ENCODE assay signal across 18 cellular contexts in the genomic region with DNA sequence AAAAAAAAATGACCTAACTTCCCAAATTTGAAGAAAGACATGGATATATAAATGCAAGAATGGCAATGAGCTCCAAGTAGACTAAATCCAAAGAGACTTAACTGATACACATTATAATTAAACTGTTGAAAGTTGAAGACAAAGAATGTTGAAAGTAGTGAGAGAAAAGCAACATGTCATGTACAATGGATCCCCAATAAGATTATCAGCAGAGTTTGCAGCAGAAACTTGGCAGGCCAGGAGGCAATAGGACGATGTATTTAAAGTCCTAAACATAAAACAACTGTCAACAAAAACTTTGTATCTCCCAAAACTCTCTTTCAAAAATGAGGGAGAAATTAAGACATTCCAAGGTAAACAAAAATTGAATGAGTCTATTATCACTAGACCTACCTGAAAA.
"Had no signal": no experiment of that assay in that cellular context is flagged by ENCODE, and none has a peak within 500 bp of the region (broad histone marks: within the 10 kb centered on the region; RNA-seq: fewer than 3 reads in every experiment).

No MANE protein-coding gene starts in this region.

- H3K4me1 ChIP-seq: neural progenitor cell, pancreas, parathyroid adenoma, prostate gland, psoas muscle, right atrium auricular region, right lobe of liver, sigmoid colon, spleen had no signal

- H3K4me3 ChIP-seq: neural progenitor cell, ovary, pancreas, prostate gland, psoas muscle, right atrium auricular region, right lobe of liver, sigmoid colon, skin epidermis, smooth muscle cell, spleen had no signal

- H3K9me3 ChIP-seq: ovary, pancreas, prostate gland, right lobe of liver had no signal

- H3K27ac ChIP-seq: neural progenitor cell, neutrophil, ovary, pancreas, parathyroid adenoma, prostate gland, psoas muscle, right atrium auricular region, right lobe of liver, sigmoid colon, skin epidermis, spleen had no signal

- H3K36me3 ChIP-seq: neural progenitor cell, neutrophil, ovary, pancreas, prostate gland, right atrium auricular region, right lobe of liver, sigmoid colon, spleen had no signal

- ATAC-seq: naive thymus-derived CD8-positive, alpha-beta T cell; natural killer cell; natural killer cell treated with Interleukin-12 subunit alpha and Interleukin-12 subunit beta and Interleukin-15 and Interleukin-18, amount 100 ng/mL, for 72 hours; pancreas; psoas muscle; right cardiac atrium; right lobe of liver; sciatic nerve had no signal
